13 cellular contexts compared by ENCODE assay signal in genomic region chr12:12282761-12283160, GRCh38. TPM values are rescaled to one million over a fixed set of nuclear protein-coding genes. Genes with fewer than 3 reads are reported as not detected.
DNase-seq lines count a peak whose midpoint lies in the region; ATAC-seq, FAIRE-seq and TF ChIP-seq lines count a peak whose summit lies in the region.
"Had no signal": no experiment of that assay in that cellular context is flagged by ENCODE, and none has a peak within 500 bp of the region (broad histone marks: within the 10 kb centered on the region; RNA-seq: fewer than 3 reads in every experiment).

No MANE protein-coding gene starts in this region.

- H3K4me2 ChIP-seq in IMR-90 (ENCODE audit: low read depth, low read length): peak overlapping the region; percentile 18; the same call in 1 of the 2 replicates

- H2BK20ac ChIP-seq in IMR-90 (ENCODE audit: low read depth, low read length): no peak overlapping the region

- no peak for TF ChIP-seq POLR2A in IMR-90 (IDR thresholded peaks at IDR 0.05; ENCODE audit: low read depth, low read length)

- peak overlapping the region; percentile 42 for H2BK5ac ChIP-seq in IMR-90 (ENCODE audit: low read depth, low read length, poor library complexity, severe bottlenecking)

- H3K9me1 ChIP-seq in IMR-90 (ENCODE audit: insufficient read depth, low read length): peaks cover 3% of the 10 kb centered on the region; the same call in 1 of the 2 replicates

- H3K79me2 ChIP-seq in ACC112 (ENCODE audit: control insufficient read depth, insufficient read depth, low read length, unreplicated experiment): no peaks in the 10 kb centered on the region

- H3K27ac ChIP-seq in ACC112 (ENCODE audit: low read depth, low read length): no peak overlapping the region
- H3K27ac ChIP-seq in IMR-90 (ENCODE audit: insufficient read depth, low read length): no peak overlapping the region

- peak overlapping the region in 1 of 2 experiments; percentile 10; a peak in 1 of 4 replicates for H4K8ac ChIP-seq in IMR-90 (ENCODE audit: low read depth in 2 of 2, low read length in 2 of 2)

- H3K56ac ChIP-seq in IMR-90 (ENCODE audit: extremely low read depth, insufficient read depth, low read length): no peak overlapping the region

- no peak overlapping the region for H3K4me3 ChIP-seq in ACC112 (ENCODE audit: low read depth, low read length)
- no peak overlapping the region for H3K4me3 ChIP-seq in IMR-90 (ENCODE audit: insufficient read depth, low read depth, low read length)
- no peak overlapping the region for H3K4me3 ChIP-seq in bronchial epithelial cell (ENCODE audit: low read depth, low read length)

- dilution Hi-C loops in IMR-90 (cut with HindIII; ENCODE audit: low sequenced_read_pairs, unreplicated experiment): no loop called here

- intact Hi-C loops in IMR-90 (cut with micrococcal nuclease): no loop called here

- H2AK5ac ChIP-seq in IMR-90 (ENCODE audit: low read depth, low read length): no peak overlapping the region; the same call in 1 of the 2 replicates

- H3K23ac ChIP-seq in IMR-90 (ENCODE audit: low read depth, low read length): no peak overlapping the region

- 0 out of 3 replicates have a peak overlapping the region, but pooled peaks have one; percentile 27 for H2BK15ac ChIP-seq in IMR-90 (ENCODE audit: low read depth, low read length)

- H2BK120ac ChIP-seq in IMR-90 (ENCODE audit: low read depth, low read length): peak overlapping the region; percentile 24; the same call in 1 of the 2 replicates

- ATAC-seq in IMR-90 (ENCODE audit: low read depth): peak; percentile 90
- ATAC-seq in GM21423 (IDR thresholded peaks at IDR 0.05; ENCODE audit: unreplicated experiment): no peak
- ATAC-seq: left colon, Right ventricle myocardium inferior had no signal

- no peak for FAIRE-seq in bronchial epithelial cell (lab: Jason Lieb, UNC)
- FAIRE-seq: G401.6 had no signal

- no CpG with 5 or more reads among the region's 5 CpGs for WGBS in IMR-90 (ENCODE audit: extremely low coverage in 2 of 2, insufficient read length in 1 of 2), 2 experiments

- 0 out of 2 replicates have a peak overlapping the region, but pooled peaks have one; percentile 36 for H4K91ac ChIP-seq in IMR-90 (ENCODE audit: insufficient read depth, low read depth, low read length)

- H3K79me1 ChIP-seq in IMR-90 (ENCODE audit: low read depth in 1 of 2, low read length in 2 of 2): no peaks in the 10 kb centered on the region

- H2AFZ ChIP-seq in ACC112 (ENCODE audit: low read length, unreplicated experiment): peak overlapping the region; percentile 43
- H2AFZ ChIP-seq in IMR-90 (replicated peaks; ENCODE audit: low read length, poor library complexity): no peak overlapping the region

- peak overlapping the region; percentile 11; the same call in 1 of the 2 replicates for H3K9ac ChIP-seq in IMR-90 (ENCODE audit: low read depth, low read length)

- no peak overlapping the region; the same call in 1 of the 2 replicates for H3K4ac ChIP-seq in IMR-90 (ENCODE audit: low read depth, low read length)

- no peaks in the 10 kb centered on the region for H3K9me3 ChIP-seq in IMR-90 (ENCODE audit: control insufficient read depth, insufficient read depth, low read length)

- TF ChIP-seq RAD21 in IMR-90 (IDR thresholded peaks at IDR 0.05; ENCODE audit: low read length): no peak

- H3K14ac ChIP-seq in IMR-90 (replicated peaks; ENCODE audit: low read depth, low read length): peak overlapping the region; percentile 54; the same call in 1 of the 2 replicates

- no peak overlapping the region for H2AK9ac ChIP-seq in IMR-90 (replicated peaks; ENCODE audit: low read depth, low read length, poor library complexity)

- no peak overlapping the region for H4K5ac ChIP-seq in IMR-90 (ENCODE audit: low read depth, low read length)

- TF ChIP-seq CTCF in IMR-90 (conservative IDR thresholded peaks at IDR 0.05; ENCODE audit: low read depth, low read length) (no peak), bronchial epithelial cell (IDR thresholded peaks at IDR 0.05; ENCODE audit: insufficient read depth, low read length, severe bottlenecking) (no peak)

- no peak overlapping the region for H3K18ac ChIP-seq in IMR-90 (ENCODE audit: low read depth, low read length)

- no peaks in the 10 kb centered on the region for H3K27me3 ChIP-seq in ACC112 (ENCODE audit: insufficient read depth, low read length)
- peaks cover 4% of the 10 kb centered on the region for H3K27me3 ChIP-seq in IMR-90 (ENCODE audit: control insufficient read depth, insufficient read depth, low read length)
- no peaks in the 10 kb centered on the region for H3K27me3 ChIP-seq in bronchial epithelial cell (ENCODE audit: control insufficient read depth, insufficient read depth, low read length)

- H3K4me1 ChIP-seq in ACC112 (ENCODE audit: control insufficient read depth, insufficient read depth, low read length, unreplicated experiment) (peaks cover 13% of the 10 kb centered on the region), IMR-90 (ENCODE audit: control insufficient read depth, insufficient read depth, low read length) (peaks cover 7% of the 10 kb centered on the region)

- POLR2A ChIA-PET in IMR-90 (lab: Charles Lee; ENCODE audit: unreplicated experiment): no interaction called here

- no peaks in the 10 kb centered on the region for H4K20me1 ChIP-seq in IMR-90 (ENCODE audit: insufficient read depth, low read length)

- DNase-seq in IMR-90 (peak; percentile 85), bronchial epithelial cell (ENCODE audit: low read depth) (peak; percentile 68), kidney tubule cell (ENCODE audit: low spot score) (peak; percentile 55), NAMALWA (ENCODE audit: low spot score) (no peak), T-helper 2 cell (no peak)
- DNase-seq in activated CD4-positive, alpha-beta T cell treated with anti-CD3 and anti-CD28 coated beads for 1 hour: no peak
- DNase-seq: left colon; NCI-H446; stimulated activated CD4-positive, alpha-beta T cell treated with anti-CD3 and anti-CD28 coated beads, Interleukin-12 subunit alpha, Interleukin-12 subunit beta, amount 100 ng/mL, for 4 hours had no signal

- no peaks in the 10 kb centered on the region for H3K36me3 ChIP-seq in ACC112 (ENCODE audit: insufficient read depth, low read length)
- no peaks in the 10 kb centered on the region for H3K36me3 ChIP-seq in IMR-90 (ENCODE audit: control insufficient read depth, insufficient read depth, low read length)
- no peaks in the 10 kb centered on the region for H3K36me3 ChIP-seq in bronchial epithelial cell (ENCODE audit: control insufficient read depth, insufficient read depth, low read length)

- no TSS peak for BruUV-seq in IMR-90 (replicated peaks; lab: Mats Ljungman, UMichigan)

- CTCF ChIA-PET in IMR-90 (lab: Yijun Ruan, JAX): interaction anchor here (1.0 kb wide), 1 partner anchor 45 kb away, joined by 4 read pairs; no protein-coding TSS in a partner anchor

- in situ Hi-C loops in IMR-90 (cut with MboI; ENCODE audit: low sequenced_read_pairs): no loop called here

TF ChIP-seq in IMR-90, 13 proteins besides CTCF, POLR2A, EP300 and RAD21:
- TF ChIP-seq MAFK (IDR thresholded peaks at IDR 0.05; ENCODE audit: low read depth, low read length) (no peak), FOS (IDR thresholded peaks at IDR 0.05; ENCODE audit: low read depth, low read length) (peak; percentile 88)

RNA-seq across cellular contexts. Expression of gene LRP6, which starts 15.9 kb away (rescaled TPM):
- total RNA-seq in IMR-90 (2012; rRNA removed): 32.1 and 41.4 TPM in 2 replicates
- polyA plus RNA-seq in IMR-90 (2012; rRNA removed): 14.2 and 18.5 TPM in 2 replicates
- 4.7 and 5.9 TPM in 2 replicates for polyA plus RNA-seq in IMR-90 (2012; cell fraction: cytosol; rRNA removed)
- 9.9 and 27.4 TPM in 2 replicates for polyA plus RNA-seq in IMR-90 (2012; cell fraction: nucleus; rRNA removed; ENCODE audit: low replicate concordance)
- total RNA-seq in bronchial epithelial cell: 17.6 and 23.0 TPM in 2 replicates

Comparison
In these comparisons a context has a peak if more than half of its experiments do, and no peak if none do; other contexts are left out.
1. DNase-seq: peak in IMR-90 (single experiment), bronchial epithelial cell (single experiment) and kidney tubule cell (single experiment); none in NAMALWA (single experiment), T-helper 2 cell (0 of 5) and activated CD4-positive, alpha-beta T cell treated with anti-CD3 and anti-CD28 coated beads for 1 hour (single experiment).